In the genomic region with DNA sequence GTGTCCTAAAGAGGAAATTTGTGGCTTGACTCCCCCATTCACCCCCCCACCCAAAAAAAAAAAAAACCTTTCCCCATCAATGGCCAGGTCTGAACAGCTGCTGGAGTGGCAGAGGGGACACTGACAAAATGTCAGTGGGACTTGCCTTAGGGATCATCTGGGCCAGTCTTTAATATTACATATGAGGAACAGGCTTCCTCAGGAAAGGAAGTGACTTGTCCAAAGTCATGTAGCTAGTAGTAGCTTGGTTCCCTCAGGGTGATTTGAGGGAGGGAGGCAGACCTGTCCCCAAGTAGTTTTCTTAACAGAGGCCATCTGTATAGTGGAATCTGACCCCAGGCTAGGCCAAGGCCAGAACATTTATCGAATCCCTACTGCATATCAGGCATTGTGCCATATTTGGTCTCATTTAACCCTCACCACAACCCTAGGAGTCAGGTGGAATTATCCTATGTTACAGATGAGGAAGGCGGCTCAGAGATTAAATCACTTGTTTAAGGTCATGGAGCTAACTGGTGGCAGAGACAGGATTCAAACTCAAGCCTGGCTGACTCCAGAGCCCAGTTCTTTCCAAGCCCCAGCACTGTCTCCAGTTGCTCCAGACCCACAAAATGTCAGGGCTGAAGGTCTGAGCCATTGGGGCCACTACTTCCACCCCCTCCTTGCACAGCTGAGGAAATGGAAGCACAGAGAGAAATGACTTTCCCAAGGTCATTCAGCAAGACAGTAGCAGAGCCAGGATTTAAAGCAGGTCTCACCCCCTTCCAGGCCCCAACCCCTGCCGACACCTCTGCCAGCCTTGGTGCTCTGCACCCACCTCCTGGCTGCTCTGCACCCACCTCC, we compare ENCODE assay signal across 10 cellular contexts. TPM values are rescaled to one million over a fixed set of nuclear protein-coding genes. Genes with fewer than 3 reads are reported as not detected.
A peak's percentile ranks its signal among the peaks of the same experiment; 100 is the strongest.
DNase-seq lines count a peak whose midpoint lies in the region; ATAC-seq lines count a peak whose summit lies in the region.
"Had no signal": no experiment of that assay in that cellular context is flagged by ENCODE, and none has a peak within 500 bp of the region (broad histone marks: within the 10 kb centered on the region; RNA-seq: fewer than 3 reads in every experiment).

No MANE protein-coding gene starts in this region.

- no peaks in the 10 kb centered on the region for H3K9me3 Mint-ChIP-seq in activated naive CD4-positive, alpha-beta T cell treated with anti-CD3 and anti-CD28 coated beads, Interleukin-2, amount 50 U/mL, for 72 hours
- H3K9me3 Mint-ChIP-seq in activated CD8-positive, alpha-beta T cell treated with anti-CD3 and anti-CD28 coated beads, Interleukin-2, amount 10 ng/mL, durations not matched to agents 7 days and 5 days (ENCODE audit: insufficient read depth): no peaks in the 10 kb centered on the region

- H3K36me3 Mint-ChIP-seq in activated naive CD4-positive, alpha-beta T cell treated with anti-CD3 and anti-CD28 coated beads, Interleukin-2, amount 50 U/mL, for 72 hours: peaks cover 20 to 29% of the 10 kb centered on the region in 2 donors
- peaks cover 21% of the 10 kb centered on the region for H3K36me3 Mint-ChIP-seq in activated CD8-positive, alpha-beta T cell treated with anti-CD3 and anti-CD28 coated beads, Interleukin-2, amount 10 ng/mL, durations not matched to agents 7 days and 5 days (ENCODE audit: low read depth)

- POLR2A ChIA-PET in activated CD8-positive, alpha-beta T cell treated with anti-CD3 and anti-CD28 coated beads, Interleukin-2, amount 10 ng/mL, durations not matched to agents 7 days and 5 days (lab: Charles Lee): no interaction called here

- DNase-seq in activated naive CD4-positive, alpha-beta T cell treated with Interleukin-2 at 50 U/mL for 16 hours: peak; percentile 15
- DNase-seq in activated naive CD4-positive, alpha-beta T cell treated with anti-CD3 and anti-CD28 coated beads, Interleukin-2, amount 50 U/mL, for 72 hours (ENCODE audit: low spot score in 2 of 2): no peak
- no peak for DNase-seq in activated CD8-positive, alpha-beta T cell treated with anti-CD3 and anti-CD28 coated beads, Interleukin-2, amount 10 ng/mL, durations not matched to agents 7 days and 5 days
- no peak for DNase-seq in substantia nigra (lab: John Stamatoyannopoulos, UW)
- DNase-seq in C1 segment of cervical spinal cord (lab: John Stamatoyannopoulos, UW): no peak
- DNase-seq in nucleus accumbens (lab: John Stamatoyannopoulos, UW): no peak
- DNase-seq: cerebellar nuclear complex, HCEC 1CT had no signal

- CTCF ChIA-PET in activated CD8-positive, alpha-beta T cell treated with anti-CD3 and anti-CD28 coated beads, Interleukin-2, amount 10 ng/mL, durations not matched to agents 7 days and 5 days (lab: Charles Lee): interaction anchor here (0.7 to 7.5 kb wide), 8 partner anchors 9 to 79 kb away, joined by 3 to 57 read pairs (median 4); a partner anchor contains a TSS

- no peaks in the 10 kb centered on the region for H3K27me3 Mint-ChIP-seq in activated CD8-positive, alpha-beta T cell treated with anti-CD3 and anti-CD28 coated beads, Interleukin-2, amount 10 ng/mL, durations not matched to agents 7 days and 5 days (ENCODE audit: low read depth)

- no peak overlapping the region for H3K4me3 Mint-ChIP-seq in activated CD8-positive, alpha-beta T cell treated with anti-CD3 and anti-CD28 coated beads, Interleukin-2, amount 10 ng/mL, durations not matched to agents 7 days and 5 days

- H3K27ac ChIP-seq in layer of hippocampus (ENCODE audit: low read depth, low read length) (peak overlapping the region; percentile 80), substantia nigra (ENCODE audit: low read depth, low read length, poor library complexity, severe bottlenecking) (peak overlapping the region; percentile 54)

- peaks cover 84% of the 10 kb centered on the region for H3K4me1 Mint-ChIP-seq in activated CD8-positive, alpha-beta T cell treated with anti-CD3 and anti-CD28 coated beads, Interleukin-2, amount 10 ng/mL, durations not matched to agents 7 days and 5 days (ENCODE audit: low read depth)

- H3K27ac Mint-ChIP-seq in activated naive CD4-positive, alpha-beta T cell treated with anti-CD3 and anti-CD28 coated beads, Interleukin-2, amount 50 U/mL, for 72 hours: peak overlapping the region in 1 of 2 donors; percentile 76
- H3K27ac Mint-ChIP-seq in activated CD8-positive, alpha-beta T cell treated with anti-CD3 and anti-CD28 coated beads, Interleukin-2, amount 10 ng/mL, durations not matched to agents 7 days and 5 days: peak overlapping the region; percentile 48

- ATAC-seq in activated naive CD4-positive, alpha-beta T cell treated with anti-CD3 and anti-CD28 coated beads, Interleukin-2, amount 50 U/mL, for 72 hours: no peak
- ATAC-seq in activated CD8-positive, alpha-beta T cell treated with anti-CD3 and anti-CD28 coated beads, Interleukin-2, amount 10 ng/mL, durations not matched to agents 7 days and 5 days: no peak
- no peak for ATAC-seq in HG03520 (IDR thresholded peaks at IDR 0.05; ENCODE audit: unreplicated experiment)

- H3K27me3 ChIP-seq in layer of hippocampus (ENCODE audit: control insufficient read depth, insufficient read depth, low read length): no peaks in the 10 kb centered on the region

RNA-seq across cellular contexts. Expression of a gene that starts 10.4 kb away (rescaled TPM):
- total RNA-seq in activated naive CD4-positive, alpha-beta T cell treated with anti-CD3 and anti-CD28 coated beads, Interleukin-2, amount 50 U/mL, for 72 hours: 100 to 1,000 TPM in 1 of 2 donors, 10 to 100 TPM in 1; 97.4 to 184 TPM
- 10 to 100 TPM; 35.5 to 42.5 TPM for total RNA-seq in activated CD8-positive, alpha-beta T cell treated with anti-CD3 and anti-CD28 coated beads, Interleukin-2, amount 10 ng/mL, durations not matched to agents 7 days and 5 days

RNA-seq across cellular contexts. Expression of a gene that starts 19.6 kb away (rescaled TPM):
- total RNA-seq in activated naive CD4-positive, alpha-beta T cell treated with anti-CD3 and anti-CD28 coated beads, Interleukin-2, amount 50 U/mL, for 72 hours: under 1 TPM; 0.66 to 0.68 TPM
- 1 to 10 TPM in 1 of 2 experiments, under 1 TPM in 1; 0.91 to 1.1 TPM for total RNA-seq in activated CD8-positive, alpha-beta T cell treated with anti-CD3 and anti-CD28 coated beads, Interleukin-2, amount 10 ng/mL, durations not matched to agents 7 days and 5 days

RNA-seq across cellular contexts. Expression of a gene that starts 20.6 kb away (rescaled TPM):
- total RNA-seq in activated naive CD4-positive, alpha-beta T cell treated with anti-CD3 and anti-CD28 coated beads, Interleukin-2, amount 50 U/mL, for 72 hours: 1 to 10 TPM; 1.5 to 1.8 TPM
- under 1 TPM; 0.24 to 0.37 TPM for total RNA-seq in activated CD8-positive, alpha-beta T cell treated with anti-CD3 and anti-CD28 coated beads, Interleukin-2, amount 10 ng/mL, durations not matched to agents 7 days and 5 days

RNA-seq across cellular contexts. Expression of a gene that starts 20.6 kb away (rescaled TPM):
- total RNA-seq in activated naive CD4-positive, alpha-beta T cell treated with anti-CD3 and anti-CD28 coated beads, Interleukin-2, amount 50 U/mL, for 72 hours: under 1 TPM in 1 of 2 donors, not detected in 1; 0.34 TPM
- not detected for total RNA-seq in activated CD8-positive, alpha-beta T cell treated with anti-CD3 and anti-CD28 coated beads, Interleukin-2, amount 10 ng/mL, durations not matched to agents 7 days and 5 days

RNA-seq across cellular contexts. Expression of a gene that starts 29.8 kb away (rescaled TPM):
- total RNA-seq in activated naive CD4-positive, alpha-beta T cell treated with anti-CD3 and anti-CD28 coated beads, Interleukin-2, amount 50 U/mL, for 72 hours: 10 to 100 TPM; 40.8 to 41.9 TPM
- 10 to 100 TPM; 39.8 to 45.2 TPM for total RNA-seq in activated CD8-positive, alpha-beta T cell treated with anti-CD3 and anti-CD28 coated beads, Interleukin-2, amount 10 ng/mL, durations not matched to agents 7 days and 5 days
